ENCODE assay signal across 8 cellular contexts in genomic region chr7:103074519-103075336, GRCh38. TPM values are rescaled to one million over a fixed set of nuclear protein-coding genes. Genes with fewer than 3 reads are reported as not detected.
DNase-seq lines count a peak whose midpoint lies in the region; ATAC-seq and TF ChIP-seq lines count a peak whose summit lies in the region.

Gene ARMC10, plus strand, starts transcription at chr7:103075140. Its CDS starts 133 bp downstream, at chr7:103075273.
Gene FBXL13, minus strand, starts transcription at chr7:103074796.

- 0 to 1% methylated on average over 44 to 51 of the region's 83 CpGs for WGBS in tibial nerve, 2 donors

- peak within 1 kb of the TSS; percentile 95 for H3K4me3 Mint-ChIP-seq in activated naive CD8-positive, alpha-beta T cell treated with anti-CD3 and anti-CD28 coated beads for 36 hours

- no peaks in the 10 kb centered on the region for H3K9me3 Mint-ChIP-seq in activated naive CD8-positive, alpha-beta T cell treated with anti-CD3 and anti-CD28 coated beads for 36 hours

- H3K27ac ChIP-seq in parathyroid adenoma (peak within 1 kb of the TSS; percentile 95), tibial nerve (peak within 1 kb of the TSS; percentile 73 to 96 (median 91))

- peaks cover 38% of the 10 kb centered on the region for H3K4me1 Mint-ChIP-seq in activated naive CD8-positive, alpha-beta T cell treated with anti-CD3 and anti-CD28 coated beads for 36 hours

- peaks cover 32% of the 10 kb centered on the region for H3K79me2 ChIP-seq in parathyroid adenoma

- H3K27me3 ChIP-seq in parathyroid adenoma (ENCODE audit: control insufficient read depth, insufficient read depth, low read length) (no peaks in the 10 kb centered on the region), tibial nerve (no peaks in the 10 kb centered on the region)

- TF ChIP-seq EP300 in tibial nerve (IDR thresholded peaks at IDR 0.05) = peak in 1 of 2 donors; percentile 75

- H3K36me3 Mint-ChIP-seq in activated naive CD8-positive, alpha-beta T cell treated with anti-CD3 and anti-CD28 coated beads for 36 hours = peaks cover 15% of the 10 kb centered on the region

- H2AFZ ChIP-seq in parathyroid adenoma = peak within 1 kb of the TSS; percentile 99

- ATAC-seq in HG02642 (IDR thresholded peaks at IDR 0.05; ENCODE audit: poor library complexity, unreplicated experiment) (peak; percentile 90), SK-N-SH treated with all-trans-retinoic acid at 6 μM for 48 hours (peak; percentile 89), Right ventricle myocardium inferior (peak; percentile 97)

- H3K27ac Mint-ChIP-seq in activated naive CD8-positive, alpha-beta T cell treated with anti-CD3 and anti-CD28 coated beads for 36 hours = peak within 1 kb of the TSS; percentile 94

- intact Hi-C loops in Right ventricle myocardium inferior (cut with DNase I) = loop anchor here (2.0 kb wide), 1 partner anchor 74 kb away; the partner anchor contains the start of gene NAPEPLD

- DNase-seq in GM12864 (ENCODE audit: low read depth) (peak; percentile 80), NCI-H1092 treated with DMSO at 0.1 percent for 48 hours (lab: John Stamatoyannopoulos, UW) (peak; percentile 95), Right ventricle myocardium inferior (ENCODE audit: missing footprints) (peak; percentile 93), tibial nerve (ENCODE audit: low spot score in 2 of 2) (peak; percentile 71 to 81)
- peak; percentile 90 for DNase-seq in activated naive CD8-positive, alpha-beta T cell treated with anti-CD3 and anti-CD28 coated beads for 36 hours

- no peaks in the 10 kb centered on the region for H3K27me3 Mint-ChIP-seq in activated naive CD8-positive, alpha-beta T cell treated with anti-CD3 and anti-CD28 coated beads for 36 hours

- H3K36me3 ChIP-seq in parathyroid adenoma (ENCODE audit: control insufficient read depth, insufficient read depth, low read length) (no peaks in the 10 kb centered on the region), tibial nerve (no peaks in the 10 kb centered on the region)

- H3K4me3 ChIP-seq in GM12864 (ENCODE audit: low read depth, low read length) (peak within 1 kb of the TSS; percentile 95), parathyroid adenoma (ENCODE audit: low read depth, low read length) (peak within 1 kb of the TSS; percentile 97), tibial nerve (peak within 1 kb of the TSS; percentile 61 to 85 (median 70))

- H3K9me3 ChIP-seq in parathyroid adenoma (ENCODE audit: control insufficient read depth, low read length) (no peaks in the 10 kb centered on the region), tibial nerve (no peaks in the 10 kb centered on the region)

- H3K4me1 ChIP-seq in parathyroid adenoma = peaks cover 11% of the 10 kb centered on the region
- peaks cover 0 to 35% (median 10%) of the 10 kb centered on the region in 4 donors for H3K4me1 ChIP-seq in tibial nerve

- TF ChIP-seq POLR2A in tibial nerve (IDR thresholded peaks at IDR 0.05) = peak; percentile 62 to 67

- H3K9ac ChIP-seq in parathyroid adenoma = peak within 1 kb of the TSS; percentile 34

- TF ChIP-seq CTCF in GM12864 (IDR thresholded peaks at IDR 0.05; ENCODE audit: low read depth, low read length, missing control alignments) = peak; percentile 12
- TF ChIP-seq CTCF in parathyroid adenoma (IDR thresholded peaks at IDR 0.05) = peak; percentile 49
- peak; percentile 8 to 73 (median 52) for TF ChIP-seq CTCF in tibial nerve (IDR thresholded peaks at IDR 0.05)

- H3K4me2 ChIP-seq in parathyroid adenoma (ENCODE audit: low read length) = peak within 1 kb of the TSS; percentile 98

TF ChIP-seq in SK-N-SH treated with all-trans-retinoic acid at 6 μM for 48 hours, 23 proteins besides CTCF, POLR2A, EP300 and RAD21:
- TF ChIP-seq ZC3H10 (CRISPR knock-in tag; IDR thresholded peaks at IDR 0.05) (peak; percentile 80), ZFP30 (CRISPR knock-in tag; IDR thresholded peaks at IDR 0.05) (no peak), TOX (CRISPR knock-in tag; IDR thresholded peaks at IDR 0.05; ENCODE audit: borderline replicate concordance) (no peak), OSR1 (CRISPR knock-in tag; IDR thresholded peaks at IDR 0.05) (no peak), CSDC2 (CRISPR knock-in tag; IDR thresholded peaks at IDR 0.05) (peak; percentile 52; the same call in 1 of the 2 replicates), SNAI2 (CRISPR knock-in tag; IDR thresholded peaks at IDR 0.05) (0 out of 2 replicates have a peak, but pooled peaks have one; percentile 76)
- TF ChIP-seq, protein P1, sequence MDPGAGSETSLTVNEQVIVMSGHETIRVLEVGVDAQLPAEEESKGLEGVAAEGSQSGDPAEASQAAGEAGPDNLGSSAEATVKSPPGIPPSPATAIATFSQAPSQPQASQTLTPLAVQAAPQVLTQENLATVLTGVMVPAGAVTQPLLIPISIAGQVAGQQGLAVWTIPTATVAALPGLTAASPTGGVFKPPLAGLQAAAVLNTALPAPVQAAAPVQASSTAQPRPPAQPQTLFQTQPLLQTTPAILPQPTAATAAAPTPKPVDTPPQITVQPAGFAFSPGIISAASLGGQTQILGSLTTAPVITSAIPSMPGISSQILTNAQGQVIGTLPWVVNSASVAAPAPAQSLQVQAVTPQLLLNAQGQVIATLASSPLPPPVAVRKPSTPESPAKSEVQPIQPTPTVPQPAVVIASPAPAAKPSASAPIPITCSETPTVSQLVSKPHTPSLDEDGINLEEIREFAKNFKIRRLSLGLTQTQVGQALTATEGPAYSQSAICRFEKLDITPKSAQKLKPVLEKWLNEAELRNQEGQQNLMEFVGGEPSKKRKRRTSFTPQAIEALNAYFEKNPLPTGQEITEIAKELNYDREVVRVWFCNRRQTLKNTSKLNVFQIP (CRISPR knock-in tag; IDR thresholded peaks at IDR 0.05; ENCODE audit: borderline replicate concordance, low read depth) = no peak
TF ChIP-seq in SK-N-SH treated with all-trans-retinoic acid at 6 μM for 48 hours: peak in this region for 3.

RNA-seq across cellular contexts. Expression of gene ARMC10, which starts in this region (rescaled TPM):
- 10 to 100 TPM; 51.1 to 54.1 TPM for total RNA-seq in activated naive CD8-positive, alpha-beta T cell treated with anti-CD3 and anti-CD28 coated beads for 36 hours
- total RNA-seq in Right ventricle myocardium inferior (20.7 TPM), tibial nerve (10 to 100 TPM; 42.6 to 61.0 (median 48.5) TPM)

RNA-seq across cellular contexts. Expression of gene FBXL13, which starts in this region (rescaled TPM):
- under 1 TPM; 0.78 to 0.82 TPM for total RNA-seq in activated naive CD8-positive, alpha-beta T cell treated with anti-CD3 and anti-CD28 coated beads for 36 hours
- total RNA-seq in Right ventricle myocardium inferior (0.24 TPM), tibial nerve (1 to 10 TPM in 3 of 4 donors, under 1 TPM in 1; 0.20 to 3.5 (median 1.8) TPM)

Comparison
In these comparisons a context has a peak if more than half of its experiments do, and no peak if none do; other contexts are left out.
1. Peak in every context shown above with its lines: DNase-seq, ATAC-seq, H3K4me3 ChIP-seq and H3K27ac ChIP-seq.